9 cellular contexts compared by ENCODE assay signal in the genomic region with DNA sequence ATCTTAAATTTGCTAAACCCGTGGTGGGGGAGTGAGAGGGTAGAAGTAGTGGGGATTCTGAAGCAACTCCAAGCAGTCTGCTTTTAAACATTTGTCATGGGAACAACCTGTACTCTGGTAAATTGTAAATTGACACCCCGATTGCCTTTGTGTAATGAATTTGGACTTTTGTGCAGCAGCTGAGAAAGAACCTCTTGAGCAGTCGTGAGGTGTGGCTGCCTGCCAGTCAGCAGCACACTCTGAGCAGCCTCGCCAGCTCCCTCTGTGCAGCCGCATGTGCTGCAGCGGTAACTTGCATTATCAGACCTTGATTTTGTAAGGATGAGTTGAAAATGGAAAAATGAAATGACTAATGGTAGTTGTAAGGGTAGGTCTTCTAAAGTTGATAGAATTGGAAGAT.
DNase-seq lines count a peak whose midpoint lies in the region; ATAC-seq, FAIRE-seq and TF ChIP-seq lines count a peak whose summit lies in the region.
"Had no signal": no experiment of that assay in that cellular context is flagged by ENCODE, and none has a peak within 500 bp of the region (broad histone marks: within the 10 kb centered on the region; RNA-seq: fewer than 3 reads in every experiment).

No MANE protein-coding gene starts in this region.

- H3K4me1 ChIP-seq in PC-3 (ENCODE audit: insufficient read depth, low read length): peaks cover 17% of the 10 kb centered on the region
- H3K4me1 ChIP-seq in naive thymus-derived CD4-positive, alpha-beta T cell (ENCODE audit: control insufficient read depth in 2 of 2, insufficient read depth in 2 of 2, low read length in 2 of 2): peaks cover 27 to 28% of the 10 kb centered on the region in 2 donors

- intact Hi-C loops in PC-3 (cut with micrococcal nuclease): no loop called here
- intact Hi-C loops in naive thymus-derived CD4-positive, alpha-beta T cell (cut with micrococcal nuclease): loop anchor here (1.0 to 10.0 kb wide), 5 partner anchors 11 to 79 kb away; partner anchors contain the start of gene SRSF5 (in 1 of the 2)

- no peak overlapping the region for H3K4me3 ChIP-seq in PC-3 (ENCODE audit: low read length)
- H3K4me3 ChIP-seq in naive thymus-derived CD4-positive, alpha-beta T cell (ENCODE audit: low read length): no peak overlapping the region

- TF ChIP-seq POLR2A in H54 (IDR thresholded peaks at IDR 0.05; ENCODE audit: low read depth, low read length): no peak

- peak overlapping the region in 5 of 9 donors; percentile 14 to 82 (median 57) for H3K27ac Mint-ChIP-seq in naive thymus-derived CD4-positive, alpha-beta T cell

- H3F3A ChIP-seq in PC-3 (ENCODE audit: low read length, unreplicated experiment): no peaks in the 10 kb centered on the region

- H4K20me1 ChIP-seq in PC-3 (ENCODE audit: low read length): no peaks in the 10 kb centered on the region

- POLR2A ChIA-PET in PC-3 (lab: Charles Lee; ENCODE audit: unreplicated experiment): no interaction called here
- POLR2A ChIA-PET in naive thymus-derived CD4-positive, alpha-beta T cell (lab: Charles Lee): interaction anchor here (0.8 kb wide), 1 partner anchor 13 kb away, joined by 3 read pairs; no protein-coding TSS in a partner anchor

- peaks cover 0 to 28% (median 18%) of the 10 kb centered on the region in 5 donors for H3K36me3 Mint-ChIP-seq in naive thymus-derived CD4-positive, alpha-beta T cell

- no peaks in the 10 kb centered on the region for H3K27me3 Mint-ChIP-seq in naive thymus-derived CD4-positive, alpha-beta T cell

- no peaks in the 10 kb centered on the region for H3K79me2 ChIP-seq in PC-3 (ENCODE audit: low read length)

- H3K9ac ChIP-seq in PC-3 (ENCODE audit: low read length): peak overlapping the region; percentile 16; the same call in 1 of the 2 replicates

- TF ChIP-seq RAD21 in Ishikawa (IDR thresholded peaks at IDR 0.05; ENCODE audit: low read depth): no peak

- peak; percentile 38 for DNase-seq in PC-3
- DNase-seq in cerebellum (ENCODE audit: low spot score): peak; percentile 76
- peak in 1 of 9 donors; percentile 38 for DNase-seq in naive thymus-derived CD4-positive, alpha-beta T cell
- no peak for DNase-seq in H54 (ENCODE audit: insufficient read length, low spot score)
- no peak for DNase-seq in NCI-H82 treated with DMSO at 0.1 percent for 48 hours (lab: John Stamatoyannopoulos, UW; ENCODE audit: unreplicated experiment)
- DNase-seq in COLO829 (ENCODE audit: low spot score): no peak

- 0 out of 2 replicates have a peak overlapping the region, but pooled peaks have one; percentile 8 for H2AFZ ChIP-seq in PC-3 (ENCODE audit: low read length)

- H3K9me2 ChIP-seq in PC-3 (replicated peaks; ENCODE audit: low read length): no peaks in the 10 kb centered on the region

- no TSS peak for BruUV-seq in PC-3 (replicated peaks; lab: Mats Ljungman, UMichigan)

- peak overlapping the region; percentile 69 for H3K27ac ChIP-seq in PC-3 (ENCODE audit: low read length)
- H3K27ac ChIP-seq in naive thymus-derived CD4-positive, alpha-beta T cell (ENCODE audit: low read depth, low read length): no peak overlapping the region
- H3K27ac ChIP-seq: HL-60 had no signal

- no peaks in the 10 kb centered on the region for H3K9me3 Mint-ChIP-seq in naive thymus-derived CD4-positive, alpha-beta T cell

- no peaks in the 10 kb centered on the region for H3K9me3 ChIP-seq in PC-3 (ENCODE audit: low read length)
- no peaks in the 10 kb centered on the region for H3K9me3 ChIP-seq in naive thymus-derived CD4-positive, alpha-beta T cell (ENCODE audit: control insufficient read depth in 2 of 3, low read length in 3 of 3)

- CTCF ChIA-PET in PC-3 (lab: Charles Lee): interaction anchor here (0.6 kb wide), 1 partner anchor 77 kb away, joined by 4 read pairs; no protein-coding TSS in a partner anchor
- CTCF ChIA-PET in naive thymus-derived CD4-positive, alpha-beta T cell (lab: Charles Lee): no interaction called here

- peak overlapping the region in 3 of 10 donors; percentile 1 to 78 (median 39) for H3K4me3 Mint-ChIP-seq in naive thymus-derived CD4-positive, alpha-beta T cell

- no peak for TF ChIP-seq EP300 in Ishikawa (IDR thresholded peaks at IDR 0.05; ENCODE audit: borderline replicate concordance)

- peaks cover 71 to 83% (median 81%) of the 10 kb centered on the region in 7 donors for H3K4me1 Mint-ChIP-seq in naive thymus-derived CD4-positive, alpha-beta T cell

- ATAC-seq in PC-3 (peak; percentile 76), HG03520 (IDR thresholded peaks at IDR 0.05; ENCODE audit: unreplicated experiment) (no peak)
- peak; percentile 34 for ATAC-seq in naive thymus-derived CD4-positive, alpha-beta T cell

- no peaks in the 10 kb centered on the region for H3K36me3 ChIP-seq in PC-3 (ENCODE audit: low read depth, low read length)
- peaks cover 0 to 6% (median 0%) of the 10 kb centered on the region in 3 experiments for H3K36me3 ChIP-seq in naive thymus-derived CD4-positive, alpha-beta T cell (ENCODE audit: control insufficient read depth in 2 of 3, insufficient read depth in 3 of 3, low read length in 3 of 3)

- no peak; the same call in 1 of the 2 replicates for TF ChIP-seq CTCF in PC-3 (conservative IDR thresholded peaks at IDR 0.05; ENCODE audit: low read depth, low read length)

- no peaks in the 10 kb centered on the region for H3K27me3 ChIP-seq in PC-3 (ENCODE audit: low read length)
- H3K27me3 ChIP-seq in naive thymus-derived CD4-positive, alpha-beta T cell (ENCODE audit: control insufficient read depth in 2 of 2, insufficient read depth in 2 of 2, low read length in 2 of 2): no peaks in the 10 kb centered on the region

- FAIRE-seq in H54 (lab: Jason Lieb, UNC): no peak

- peak overlapping the region; percentile 45 for H3K4me2 ChIP-seq in PC-3 (ENCODE audit: low read length)

TF ChIP-seq in Ishikawa, 13 proteins besides CTCF, POLR2A, EP300 and RAD21:
- TF ChIP-seq, protein P1, sequence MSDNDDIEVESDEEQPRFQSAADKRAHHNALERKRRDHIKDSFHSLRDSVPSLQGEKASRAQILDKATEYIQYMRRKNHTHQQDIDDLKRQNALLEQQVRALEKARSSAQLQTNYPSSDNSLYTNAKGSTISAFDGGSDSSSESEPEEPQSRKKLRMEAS (IDR thresholded peaks at IDR 0.05): 0 out of 2 replicates have a peak, but pooled peaks have one; percentile 27
- no peak for TF ChIP-seq CEBPB (IDR thresholded peaks at IDR 0.05)
- no peak for TF ChIP-seq ZBTB7A (IDR thresholded peaks at IDR 0.05; ENCODE audit: low read depth)
TF ChIP-seq in Ishikawa: peak in this region for 1.

Comparison
In these comparisons a context has a peak if more than half of its experiments do, and no peak if none do; other contexts are left out.
1. DNase-seq: peak in PC-3 (single experiment) and cerebellum (single experiment); none in H54 (single experiment), NCI-H82 treated with DMSO at 0.1 percent for 48 hours (single experiment) and COLO829 (single experiment).